23 cellular contexts compared by ENCODE assay signal in genomic region chr19:13214036-13214730, GRCh38.
"Had no signal": no experiment of that assay in that cellular context is flagged by ENCODE, and none has a peak within 500 bp of the region (broad histone marks: within the 10 kb centered on the region; RNA-seq: fewer than 3 reads in every experiment).

No MANE protein-coding gene starts in this region.

- H3K36me3 Mint-ChIP-seq: activated naive CD4-positive, alpha-beta T cell treated with anti-CD3 and anti-CD28 coated beads, Interleukin-2, amount 50 U/mL, for 72 hours had no signal

- H3K27me3 ChIP-seq: ascending aorta, body of pancreas, SJCRH30 had no signal

- H3K27ac Mint-ChIP-seq: activated CD8-positive, alpha-beta T cell treated with anti-CD3 and anti-CD28 coated beads for 36 hours; activated T-cell treated with anti-CD3 and anti-CD28 coated beads, Interleukin-2, amount 50 U/mL, for 72 hours; activated T-helper 2 cell treated with anti-CD3 and anti-CD28 coated beads, Interferon-gamma antibody, Interleukin-2, Interleukin-4, amounts not matched to agents 10 μg/mL and 5 μg/mL and 100 μg/mL, durations not matched to agents 14 hours and 24 hours and 36 hours had no signal

- H3K9me3 ChIP-seq: ascending aorta, body of pancreas, SJCRH30, SK-N-SH had no signal

- H3K36me3 ChIP-seq: ascending aorta, SJCRH30 had no signal

- H3K4me1 ChIP-seq: ascending aorta, body of pancreas, SJCRH30 had no signal

- H3K4me3 ChIP-seq: ascending aorta, body of pancreas, SJCRH30 had no signal

- H3K4me3 Mint-ChIP-seq: activated CD8-positive, alpha-beta T cell treated with anti-CD3 and anti-CD28 coated beads for 36 hours; activated naive CD8-positive, alpha-beta T cell treated with anti-CD3 and anti-CD28 coated beads, Interleukin-2, amount 50 U/mL, for 24 hours; activated T-cell treated with anti-CD3 and anti-CD28 coated beads, Interleukin-2, amount 50 U/mL, for 72 hours had no signal

- H3K27me3 Mint-ChIP-seq: activated CD8-positive, alpha-beta T cell treated with anti-CD3 and anti-CD28 coated beads for 36 hours; activated naive CD8-positive, alpha-beta T cell treated with anti-CD3 and anti-CD28 coated beads, Interleukin-2, amount 50 U/mL, for 24 hours had no signal

- H3K9me3 Mint-ChIP-seq: activated CD8-positive, alpha-beta T cell treated with anti-CD3 and anti-CD28 coated beads for 36 hours; activated naive CD4-positive, alpha-beta T cell treated with anti-CD3 and anti-CD28 coated beads, Interleukin-2, amount 50 U/mL, for 72 hours; activated naive CD8-positive, alpha-beta T cell treated with anti-CD3 and anti-CD28 coated beads, Interleukin-2, amount 50 U/mL, for 24 hours; activated T-cell treated with anti-CD3 and anti-CD28 coated beads, Interleukin-2, amount 50 U/mL, for 72 hours; activated T-helper 2 cell treated with anti-CD3 and anti-CD28 coated beads, Interferon-gamma antibody, Interleukin-2, Interleukin-4, amounts not matched to agents 10 μg/mL and 5 μg/mL and 100 μg/mL, durations not matched to agents 14 hours and 24 hours and 36 hours had no signal

- DNase-seq: activated CD4-positive, alpha-beta T cell treated with anti-CD3 and anti-CD28 coated beads for 4 hours; activated CD8-positive, alpha-beta memory T cell treated with anti-CD3 and anti-CD28 coated beads, Interleukin-2, amount 50 U/mL, for 4 hours; activated CD8-positive, alpha-beta T cell treated with anti-CD3 and anti-CD28 coated beads for 36 hours; activated naive CD8-positive, alpha-beta T cell treated with anti-CD3 and anti-CD28 coated beads, Interleukin-2, amount 50 U/mL, for 24 hours; activated T-cell treated with anti-CD3 and anti-CD28 coated beads, Interleukin-2, amount 50 U/mL, for 72 hours; amniotic stem cell; body of pancreas; central memory CD4-positive, alpha-beta T cell; MM.1S; NCI-H1105 treated with DMSO at 0.1 percent for 48 hours; NCI-H1436 treated with DMSO at 0.1 percent for 48 hours; NCI-H187; NCI-H2081; NCI-H510A treated with DMSO at 0.1 percent for 48 hours; NCI-H748 treated with DMSO at 0.1 percent for 48 hours; Right ventricle myocardium superior; SJCRH30; SK-N-SH; T-helper 1 cell had no signal

- H3K27ac ChIP-seq: ascending aorta, body of pancreas, SJCRH30, VCaP had no signal
